1 cellular context compared by ENCODE assay signal in the genomic region with DNA sequence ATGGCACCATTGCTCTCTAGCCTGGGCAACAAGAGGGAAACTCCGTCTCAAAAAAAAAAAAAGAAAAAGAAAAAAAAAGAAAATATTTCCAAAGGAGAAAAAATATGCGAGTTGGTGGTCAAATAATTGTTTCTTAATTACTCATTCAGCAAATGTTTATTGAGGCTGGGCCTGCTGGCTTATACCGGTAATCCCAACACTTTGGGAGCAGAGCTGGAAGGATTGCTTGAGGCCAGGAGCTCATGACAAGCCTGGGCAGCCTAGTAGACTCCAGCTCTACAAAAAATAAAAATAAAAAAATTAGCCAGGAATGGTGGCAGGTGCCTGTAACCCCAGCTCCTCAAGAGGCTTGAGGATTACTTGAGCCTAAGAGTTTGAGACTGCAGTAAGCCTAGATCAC.
TF ChIP-seq lines count a peak whose summit lies in the region.

No MANE protein-coding gene starts in this region.

TF ChIP-seq in GM12878, 131 proteins besides CTCF, POLR2A, EP300 and RAD21:
- no peak for TF ChIP-seq SMAD1 (IDR thresholded peaks at IDR 0.05; ENCODE audit: low read depth, partially characterized antibody)
